In the genomic region with DNA sequence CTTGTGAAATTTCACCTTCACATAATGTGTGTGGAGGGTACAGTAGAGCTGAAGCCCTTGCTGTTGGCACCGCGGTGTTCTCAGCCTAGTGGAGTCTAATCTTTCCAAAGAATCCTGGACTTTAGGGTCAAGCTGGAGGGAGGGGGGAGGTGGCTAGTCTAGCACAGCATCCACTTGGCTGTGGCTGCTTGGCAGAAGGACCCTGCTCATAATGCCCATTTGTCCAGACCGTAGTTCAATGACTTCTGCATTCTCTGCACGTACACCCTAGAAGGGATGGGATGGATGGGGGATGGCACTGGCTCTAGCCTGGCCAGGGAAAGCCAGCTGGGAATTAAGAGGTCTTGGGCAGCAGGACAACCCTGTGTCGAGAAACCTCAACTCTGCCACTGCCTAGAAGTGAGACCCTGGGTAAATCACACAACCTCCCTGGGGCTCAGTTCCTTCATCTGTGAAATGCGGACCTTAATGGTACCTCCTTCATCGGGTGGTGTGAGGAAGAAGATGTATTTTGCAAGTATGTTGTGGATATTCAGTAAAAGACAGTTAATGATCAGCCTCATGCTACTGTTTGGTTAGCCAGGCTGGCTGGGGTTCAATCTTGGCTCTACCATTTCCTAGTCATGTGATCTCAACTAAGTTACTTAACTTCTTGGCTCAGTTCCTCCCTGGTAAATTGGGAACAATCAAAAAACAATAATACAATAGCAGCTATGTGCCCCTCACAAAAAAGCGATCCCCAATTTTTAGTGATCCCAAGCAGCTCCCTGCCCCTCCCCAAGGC, we compare ENCODE assay signal across 18 cellular contexts. TPM values are rescaled to one million over a fixed set of nuclear protein-coding genes. Genes with fewer than 3 reads are reported as not detected.
DNase-seq lines count a peak whose midpoint lies in the region; ATAC-seq, FAIRE-seq and TF ChIP-seq lines count a peak whose summit lies in the region.
"Had no signal": no experiment of that assay in that cellular context is flagged by ENCODE, and none has a peak within 500 bp of the region (broad histone marks: within the 10 kb centered on the region; RNA-seq: fewer than 3 reads in every experiment).

No MANE protein-coding gene starts in this region.

- no peak overlapping the region for H4K8ac ChIP-seq in neuronal stem cell (ENCODE audit: low read depth, low read length)

- H3K27me3 ChIP-seq in HCT116 (ENCODE audit: insufficient read depth, low read length) (no peaks in the 10 kb centered on the region), bronchial epithelial cell (ENCODE audit: control insufficient read depth, insufficient read depth, low read length) (no peaks in the 10 kb centered on the region), HepG2 (ENCODE audit: control insufficient read depth in 1 of 2, insufficient read depth in 2 of 2, low read length in 2 of 2) (no peaks in the 10 kb centered on the region), gastrocnemius medialis (no peaks in the 10 kb centered on the region), neuronal stem cell (ENCODE audit: control insufficient read depth in 3 of 3, insufficient read depth in 3 of 3, low read depth in 1 of 3, low read length in 3 of 3) (peaks cover 0 to 3% (median 0%) of the 10 kb centered on the region in 3 experiments)
- H3K27me3 ChIP-seq: thyroid gland had no signal

- DNase-seq in HCT116 (ENCODE audit: low read depth, low spot score), result no peak
- no peak for DNase-seq in bronchial epithelial cell (ENCODE audit: low read depth)
- DNase-seq in HepG2 (ENCODE audit: low spot score), result no peak
- no peak for DNase-seq in gastrocnemius medialis
- DNase-seq in effector CD4-positive, alpha-beta T cell, result no peak
- DNase-seq in NCI-H1092 (lab: John Stamatoyannopoulos, UW), result no peak
- no peak for DNase-seq in neuronal stem cell (ENCODE audit: low spot score)
- DNase-seq: activated naive CD4-positive, alpha-beta T cell treated with Interleukin-2 at 50 U/mL for 16 hours; DMS53; endodermal cell; foreskin melanocyte; naive B cell; NCI-H2029; NCI-H69; thyroid gland had no signal

- no peak overlapping the region for H3K4ac ChIP-seq in neuronal stem cell (ENCODE audit: low read length)

- no peak overlapping the region for H3K14ac ChIP-seq in neuronal stem cell (ENCODE audit: low read length)

- BruUV-seq in HCT116 (replicated peaks; lab: Mats Ljungman, UMichigan) (no TSS peak), HepG2 (replicated peaks; lab: Mats Ljungman, UMichigan) (no TSS peak)

- RAD21 ChIA-PET in HCT116 (lab: Charles Lee; ENCODE audit: low non-redundant PET in 1 of 2, low total read pairs in 2 of 2, uncharacterized antibody in 2 of 2, unreplicated experiment in 2 of 2), result no interaction called here

- H3K23ac ChIP-seq in neuronal stem cell (ENCODE audit: low read depth, low read length, poor library complexity), result no peak overlapping the region

- H3K9me3 ChIP-seq in HCT116 (ENCODE audit: control insufficient read depth in 1 of 2, insufficient read depth in 1 of 2, low read depth in 1 of 2, low read length in 2 of 2) (no peaks in the 10 kb centered on the region), HepG2 (ENCODE audit: low read length) (no peaks in the 10 kb centered on the region), gastrocnemius medialis (no peaks in the 10 kb centered on the region), neuronal stem cell (replicated peaks in 1 of 2; ENCODE audit: control insufficient read depth in 2 of 2, insufficient read depth in 1 of 2, low read depth in 1 of 2, low read length in 2 of 2) (no peaks in the 10 kb centered on the region)
- H3K9me3 ChIP-seq: thyroid gland had no signal

- H2BK5ac ChIP-seq in neuronal stem cell (ENCODE audit: low read length), result no peak overlapping the region

- H3K79me1 ChIP-seq in neuronal stem cell (ENCODE audit: low read depth, low read length), result no peaks in the 10 kb centered on the region

- H3K36me3 ChIP-seq in HCT116 (ENCODE audit: control insufficient read depth in 1 of 2, insufficient read depth in 2 of 2, low read length in 2 of 2) (no peaks in the 10 kb centered on the region), bronchial epithelial cell (ENCODE audit: control insufficient read depth, insufficient read depth, low read length) (no peaks in the 10 kb centered on the region), HepG2 (replicated peaks in 1 of 2; ENCODE audit: control insufficient read depth in 1 of 2, insufficient read depth in 2 of 2, low read length in 2 of 2) (no peaks in the 10 kb centered on the region), gastrocnemius medialis (no peaks in the 10 kb centered on the region), neuronal stem cell (replicated peaks in 1 of 2; ENCODE audit: control insufficient read depth in 2 of 2, insufficient read depth in 2 of 2, low read length in 2 of 2) (no peaks in the 10 kb centered on the region)
- H3K36me3 ChIP-seq: thyroid gland had no signal

- TF ChIP-seq POLR2A in HCT116 (IDR thresholded peaks at IDR 0.05; ENCODE audit: borderline replicate concordance, extremely low read depth, insufficient read depth, insufficient read length) (no peak), HepG2 (IDR thresholded peaks at IDR 0.05; ENCODE audit: insufficient read depth in 1 of 2, low read depth in 2 of 2, low read length in 2 of 2) (no peak), gastrocnemius medialis (IDR thresholded peaks at IDR 0.05) (no peak)

- in situ Hi-C loops in HepG2 (cut with HindIII; ENCODE audit: extremely low pct_ligation_motif_present, low pct_unique_long_range_greater_than_20kb) (no loop called here), gastrocnemius medialis (cut with MboI; ENCODE audit: low sequenced_read_pairs in 4 of 4) (no loop called here)

- H2BK15ac ChIP-seq in neuronal stem cell (ENCODE audit: low read length), result no peak overlapping the region

- H2BK12ac ChIP-seq in neuronal stem cell (ENCODE audit: low read length), result no peak overlapping the region

- H3K4me3 ChIP-seq in HCT116 (replicated peaks in 1 of 2; ENCODE audit: low read depth in 1 of 2, low read length in 2 of 2) (0 out of 4 replicates have a peak overlapping the region, but pooled peaks of 1 of the 2 experiments have one; percentile 20), bronchial epithelial cell (ENCODE audit: low read depth, low read length) (no peak overlapping the region), HepG2 (replicated peaks in 1 of 3; ENCODE audit: insufficient read depth in 1 of 3, low read depth in 2 of 3, low read length in 3 of 3) (no peak overlapping the region), gastrocnemius medialis (no peak overlapping the region), neuronal stem cell (ENCODE audit: low read length in 2 of 2) (no peak overlapping the region)
- H3K4me3 ChIP-seq: thyroid gland had no signal

- H3K27ac ChIP-seq in HCT116 (ENCODE audit: low read depth, low read length) (no peak overlapping the region), HepG2 (ENCODE audit: extremely low read length, insufficient read depth, low read length) (no peak overlapping the region), gastrocnemius medialis (peak overlapping the region; percentile 41 to 82 (median 56)), neuronal stem cell (replicated peaks; ENCODE audit: low read length) (no peak overlapping the region)
- H3K27ac ChIP-seq: thyroid gland had no signal

- no peaks in the 10 kb centered on the region for H3K79me2 ChIP-seq in HCT116 (ENCODE audit: insufficient read depth, low read length)
- no peaks in the 10 kb centered on the region for H3K79me2 ChIP-seq in HepG2 (ENCODE audit: insufficient read depth, low read length)

- peaks cover 18 to 59% of the 10 kb centered on the region in 2 experiments for H3K4me1 ChIP-seq in HCT116 (ENCODE audit: control insufficient read depth in 1 of 2, insufficient read depth in 2 of 2, low read length in 2 of 2)
- H3K4me1 ChIP-seq in HepG2 (ENCODE audit: insufficient read depth, low read length), result peaks cover 87% of the 10 kb centered on the region
- H3K4me1 ChIP-seq in gastrocnemius medialis, result peaks cover 4 to 19% of the 10 kb centered on the region in 2 donors
- H3K4me1 ChIP-seq in neuronal stem cell (ENCODE audit: control insufficient read depth in 2 of 2, insufficient read depth in 1 of 2, low read depth in 1 of 2, low read length in 2 of 2), result no peaks in the 10 kb centered on the region

- H3K18ac ChIP-seq in neuronal stem cell (ENCODE audit: low read length), result no peak overlapping the region

- no peak overlapping the region for H2BK120ac ChIP-seq in neuronal stem cell (ENCODE audit: low read depth, low read length)

- WGBS in HepG2 (ENCODE audit: low lambda C conversion rate), result 59% methylated on average over 6 of the region's 8 CpGs
- no CpG with 5 or more reads among the region's 8 CpGs for WGBS in neuronal stem cell (ENCODE audit: extremely low coverage in 2 of 2, insufficient read length in 2 of 2, insufficient replicate concordance in 1 of 2), 2 donors

- H4K20me1 ChIP-seq in HCT116 (ENCODE audit: insufficient read depth), result no peaks in the 10 kb centered on the region
- H4K20me1 ChIP-seq in HepG2 (ENCODE audit: insufficient read depth, low read length), result no peaks in the 10 kb centered on the region

- TF ChIP-seq EP300 in HepG2 (IDR thresholded peaks at IDR 0.05; ENCODE audit: low read depth in 2 of 2, low read length in 2 of 2) (no peak), HepG2 (CRISPR knock-in tag; IDR thresholded peaks at IDR 0.05; ENCODE audit: borderline replicate concordance) (no peak)

- intact Hi-C loops in HCT116 (cut with micrococcal nuclease) (no loop called here), HepG2 (cut with micrococcal nuclease; ENCODE audit: unreplicated experiment) (no loop called here), gastrocnemius medialis (cut with DNase I; ENCODE audit: low total_unique reads) (no loop called here)

- POLR2A ChIA-PET in HCT116 (lab: Charles Lee) (interaction anchor here (1.6 kb wide), 1 partner anchor 13 kb away, joined by 3 read pairs; no protein-coding TSS in a partner anchor), HepG2 (lab: Yijun Ruan, JAX) (interaction anchor here (1.7 kb wide), 1 partner anchor 13 kb away, joined by 7 read pairs; no protein-coding TSS in a partner anchor)

- H3K4me2 ChIP-seq in HCT116 (ENCODE audit: low read length), result peak overlapping the region; percentile 48
- H3K4me2 ChIP-seq in HepG2 (ENCODE audit: low read depth, low read length), result peak overlapping the region; percentile 34; the same call in 1 of the 2 replicates
- no peak overlapping the region for H3K4me2 ChIP-seq in neuronal stem cell (ENCODE audit: insufficient read depth, low read length, poor library complexity, severe bottlenecking)

- FAIRE-seq in bronchial epithelial cell (lab: Jason Lieb, UNC) (peak; percentile 50), HepG2 (lab: Jason Lieb, UNC) (no peak)
- FAIRE-seq: islet of Langerhans, RCC 7860 had no signal

- ATAC-seq in HCT116 (no peak), HepG2 (no peak; the same call in 2 of the 3 replicates), gastrocnemius medialis (no peak), GM19324 (IDR thresholded peaks at IDR 0.05; ENCODE audit: low FRiP score, unreplicated experiment) (no peak)

- H3K9ac ChIP-seq in HCT116 (ENCODE audit: low read length), result no peak overlapping the region
- H3K9ac ChIP-seq in HepG2 (ENCODE audit: insufficient read depth, low read depth, low read length), result no peak overlapping the region
- no peak overlapping the region for H3K9ac ChIP-seq in neuronal stem cell (ENCODE audit: low read depth, low read length, poor library complexity)

- CTCF ChIA-PET in HCT116 (lab: Charles Lee) (no interaction called here), HepG2 (lab: Yijun Ruan, JAX; ENCODE audit: low intra/inter-chr PET ratio, low total read pairs) (no interaction called here)

- no peak for TF ChIP-seq CTCF in HCT116 (IDR thresholded peaks at IDR 0.05 in 2 of 3, conservative IDR thresholded peaks at IDR 0.05 in 1 of 3; ENCODE audit: borderline replicate concordance in 1 of 3, insufficient read depth in 1 of 3, low read depth in 2 of 3, low read length in 2 of 3)
- no peak for TF ChIP-seq CTCF in bronchial epithelial cell (IDR thresholded peaks at IDR 0.05; ENCODE audit: insufficient read depth, low read length, severe bottlenecking)
- no peak for TF ChIP-seq CTCF in HepG2 (CRISPR knock-in tag; IDR thresholded peaks at IDR 0.05)
- TF ChIP-seq CTCF in gastrocnemius medialis (IDR thresholded peaks at IDR 0.05 in 4 of 5, conservative IDR thresholded peaks at IDR 0.05 in 1 of 5), result no peak

- no peaks in the 10 kb centered on the region for H3K9me2 ChIP-seq in HCT116 (ENCODE audit: insufficient read depth)

- H2AFZ ChIP-seq in HCT116 (ENCODE audit: low read depth, low read length, poor library complexity, severe bottlenecking) (no peak overlapping the region), HepG2 (ENCODE audit: low read length) (no peak overlapping the region), neuronal stem cell (ENCODE audit: low read length) (no peak overlapping the region)

- H2AK5ac ChIP-seq in neuronal stem cell (ENCODE audit: low read depth, low read length), result no peak overlapping the region

- TF ChIP-seq RAD21 in HCT116 (IDR thresholded peaks at IDR 0.05; ENCODE audit: low read depth) (no peak), HepG2 (CRISPR knock-in tag; IDR thresholded peaks at IDR 0.05) (no peak)

- H4K91ac ChIP-seq in neuronal stem cell (ENCODE audit: low read depth, low read length, poor library complexity), result no peak overlapping the region

RNA-seq across cellular contexts. Expression of gene CLIC4, which starts 27.2 kb away (rescaled TPM):
- 77.2 TPM for total RNA-seq in HCT116 (2021; ENCODE audit: unreplicated experiment)
- 26.8 and 32.7 TPM in 2 replicates for polyA plus RNA-seq in HCT116 (2012)
- 120 and 141 TPM in 2 replicates for total RNA-seq in bronchial epithelial cell
- total RNA-seq in HepG2 (2016; rRNA removed; fragmentation: Illumina TruSeq; extraction: Trizol), result 77.4 and 120 TPM in 2 replicates
- total RNA-seq in HepG2 (2016; cell fraction: cytosol; rRNA removed; fragmentation: Illumina TruSeq; extraction: Trizol; ENCODE audit: low read depth), result 5.2 and 5.7 TPM in 2 replicates
- 79.6 and 107 TPM in 2 replicates for total RNA-seq in HepG2 (2016; cell fraction: insoluble cytoplasmic fraction; rRNA removed; fragmentation: Illumina TruSeq; extraction: Trizol)
- total RNA-seq in HepG2 (2016; cell fraction: membrane; rRNA removed; fragmentation: Illumina TruSeq; extraction: Trizol), result 27.3 and 32.5 TPM in 2 replicates
- 53.7 and 61.5 TPM in 2 replicates for total RNA-seq in HepG2 (2016; cell fraction: nucleus; rRNA removed; fragmentation: Illumina TruSeq; extraction: Trizol)
- polyA plus RNA-seq in HepG2 (2011; rRNA removed), result 19.9 and 23.3 TPM in 2 replicates
- polyA plus RNA-seq in HepG2 (2011; cell fraction: cytosol; rRNA removed), result 15.6 and 24.0 TPM in 2 replicates
- 8.0 and 12.1 TPM in 2 replicates for polyA plus RNA-seq in HepG2 (2011; cell fraction: nucleus; rRNA removed)
- 51.1 and 58.9 TPM in 2 replicates for polyA plus RNA-seq in HepG2 (2012)
- 5.0 and 5.8 TPM in 2 replicates for polyA plus RNA-seq in HepG2 (2016; cell fraction: cytosol; fragmentation: Illumina TruSeq; extraction: Trizol; ENCODE audit: low read depth)
- polyA plus RNA-seq in HepG2 (2016; cell fraction: insoluble cytoplasmic fraction; fragmentation: Illumina TruSeq; extraction: Trizol; ENCODE audit: low read depth), result 122 and 132 TPM in 2 replicates
- 19.2 and 20.4 TPM in 2 replicates for polyA plus RNA-seq in HepG2 (2016; cell fraction: membrane; fragmentation: Illumina TruSeq; extraction: Trizol; ENCODE audit: low read depth)
- polyA plus RNA-seq in HepG2 (2016; cell fraction: nucleus; fragmentation: Illumina TruSeq; extraction: Trizol; ENCODE audit: insufficient read depth, low read depth), result 62.7 and 67.7 TPM in 2 replicates
- 11.1 and 23.5 TPM in 2 replicates for polyA minus RNA-seq in HepG2 (2011; rRNA and poly(A)+ RNA removed; ENCODE audit: low replicate concordance)
- polyA minus RNA-seq in HepG2 (2011; cell fraction: cytosol; rRNA and poly(A)+ RNA removed), result 41.9 and 45.3 TPM in 2 replicates
- 31.5 and 33.2 TPM in 2 replicates for polyA minus RNA-seq in HepG2 (2011; cell fraction: nucleus; rRNA and poly(A)+ RNA removed)
- total RNA-seq in gastrocnemius medialis, result 10 to 100 TPM; 37.3 to 74.5 (median 45.6) TPM
- 102 TPM for polyA plus RNA-seq in neuronal stem cell (2013, experiment 1 of 2)
- 104 TPM for polyA plus RNA-seq in neuronal stem cell (2013, experiment 2 of 2)

Comparison
In these comparisons a context has a peak if more than half of its experiments do, and no peak if none do; other contexts are left out.
1. H3K27ac ChIP-seq: peak in gastrocnemius medialis (4 of 4); none in HCT116 (single experiment), HepG2 (single experiment) and neuronal stem cell (single experiment).